Comparison of ENCODE assay signal across 13 cellular contexts in the genomic region with DNA sequence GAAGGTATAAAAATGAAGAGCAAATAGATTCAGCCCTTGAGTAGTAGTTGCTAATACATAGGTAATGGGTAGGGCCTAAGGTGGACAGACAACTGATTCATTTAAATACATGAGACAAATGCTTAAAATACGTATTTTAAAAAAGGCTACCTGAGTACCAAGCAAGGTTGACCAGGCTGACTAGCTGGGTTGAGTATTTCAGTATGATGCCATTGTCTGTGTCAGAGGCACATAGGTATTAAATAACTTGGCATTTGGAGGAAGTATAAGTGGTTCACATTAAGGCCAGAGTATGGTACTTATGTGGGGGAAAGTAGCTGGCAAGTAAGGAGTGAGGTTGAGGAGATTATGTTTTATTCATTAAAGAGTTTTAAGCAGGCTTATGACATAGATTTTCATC. TPM values are rescaled to one million over a fixed set of nuclear protein-coding genes. Genes with fewer than 3 reads are reported as not detected.
DNase-seq lines count a peak whose midpoint lies in the region; ATAC-seq lines count a peak whose summit lies in the region.
"Had no signal": no experiment of that assay in that cellular context is flagged by ENCODE, and none has a peak within 500 bp of the region (broad histone marks: within the 10 kb centered on the region; RNA-seq: fewer than 3 reads in every experiment).

No MANE protein-coding gene starts in this region.

- peak; percentile 1 for ATAC-seq in GM19035 (IDR thresholded peaks at IDR 0.05; ENCODE audit: unreplicated experiment)
- peak; percentile 12 for ATAC-seq in HG03378 (IDR thresholded peaks at IDR 0.05; ENCODE audit: unreplicated experiment)

- H3K4me1 ChIP-seq in ACC112 (ENCODE audit: control insufficient read depth, insufficient read depth, low read length, unreplicated experiment) = peaks cover 56% of the 10 kb centered on the region
- peaks cover 45% of the 10 kb centered on the region for H3K4me1 ChIP-seq in effector memory CD4-positive, alpha-beta T cell (ENCODE audit: control insufficient read depth, insufficient read depth, low read length, poor library complexity, severe bottlenecking)

- H3K4me3 ChIP-seq in ACC112 (ENCODE audit: low read depth, low read length) (no peak overlapping the region), MG63 (no peak overlapping the region)
- H3K4me3 ChIP-seq in effector memory CD4-positive, alpha-beta T cell (ENCODE audit: insufficient read depth, low read depth, low read length, poor library complexity, severe bottlenecking) = no peak overlapping the region
- H3K4me3 ChIP-seq: ascending aorta, suprapubic skin had no signal

- no peaks in the 10 kb centered on the region for H3K9me3 ChIP-seq in effector memory CD4-positive, alpha-beta T cell (ENCODE audit: control insufficient read depth, low read length)
- H3K9me3 ChIP-seq in MG63 = no peaks in the 10 kb centered on the region
- H3K9me3 ChIP-seq: ascending aorta, suprapubic skin had no signal

- H2AFZ ChIP-seq in ACC112 (ENCODE audit: low read length, unreplicated experiment) = no peak overlapping the region

- H3K36me3 ChIP-seq in ACC112 (ENCODE audit: insufficient read depth, low read length) = no peaks in the 10 kb centered on the region
- H3K36me3 ChIP-seq in effector memory CD4-positive, alpha-beta T cell (ENCODE audit: control insufficient read depth, insufficient read depth, low read length) = no peaks in the 10 kb centered on the region
- peaks cover 3% of the 10 kb centered on the region; the same call in 1 of the 2 replicates for H3K36me3 ChIP-seq in MG63
- H3K36me3 ChIP-seq: ascending aorta, suprapubic skin had no signal

- no peaks in the 10 kb centered on the region for H3K27me3 ChIP-seq in ACC112 (ENCODE audit: insufficient read depth, low read length)
- no peaks in the 10 kb centered on the region for H3K27me3 ChIP-seq in effector memory CD4-positive, alpha-beta T cell (replicated peaks; ENCODE audit: control insufficient read depth, insufficient read depth, low read length, poor library complexity, severe bottlenecking)
- no peaks in the 10 kb centered on the region for H3K27me3 ChIP-seq in MG63
- H3K27me3 ChIP-seq: ascending aorta, suprapubic skin had no signal

- H3K27ac ChIP-seq in ACC112 (ENCODE audit: low read depth, low read length) = peak overlapping the region; percentile 59; the same call in 1 of the 2 replicates
- H3K27ac ChIP-seq in effector memory CD4-positive, alpha-beta T cell (ENCODE audit: insufficient read depth, low read length, poor library complexity, severe bottlenecking) = peak overlapping the region; percentile 75
- H3K27ac ChIP-seq: ascending aorta, suprapubic skin had no signal

- DNase-seq in effector memory CD4-positive, alpha-beta T cell = no peak
- no peak for DNase-seq in NAMALWA (ENCODE audit: low spot score)
- DNase-seq in NCI-H146 treated with DMSO at 0.1 percent for 48 hours (lab: John Stamatoyannopoulos, UW; ENCODE audit: unreplicated experiment) = no peak
- DNase-seq in MG63 = no peak
- DNase-seq in 8988T = no peak
- DNase-seq: C1 segment of cervical spinal cord, erythroblast, NCI-H1417 had no signal

- peaks cover 99% of the 10 kb centered on the region for H3K79me2 ChIP-seq in ACC112 (ENCODE audit: control insufficient read depth, insufficient read depth, low read length, unreplicated experiment)

RNA-seq across cellular contexts. Expression of a gene that starts 19.4 kb away (rescaled TPM):
- total RNA-seq in MG63 (2014; rRNA removed; shearing (Covaris generic); ENCODE audit: low replicate concordance) = 242 and 562 TPM in 2 replicates
